ENCODE assay signal across 14 cellular contexts in genomic region chr16:82874672-82875071, GRCh38.
DNase-seq lines count a peak whose midpoint lies in the region; ATAC-seq and TF ChIP-seq lines count a peak whose summit lies in the region.
"Had no signal": no experiment of that assay in that cellular context is flagged by ENCODE, and none has a peak within 500 bp of the region (broad histone marks: within the 10 kb centered on the region; RNA-seq: fewer than 3 reads in every experiment).

No MANE protein-coding gene starts in this region.

- H3K27me3 ChIP-seq in GM23338 (ENCODE audit: insufficient read depth) (no peaks in the 10 kb centered on the region), HUES48 (ENCODE audit: control insufficient read depth, insufficient read depth, low read length) (no peaks in the 10 kb centered on the region)

- H3K4me2 ChIP-seq in GM23338 = peak overlapping the region; percentile 54

- H3K27me3 Mint-ChIP-seq in GM23338 (ENCODE audit: insufficient read depth, low read depth, poor library complexity) = no peaks in the 10 kb centered on the region
- H3K27me3 Mint-ChIP-seq: B cell had no signal

- TF ChIP-seq CTCF in GM23338 (conservative IDR thresholded peaks at IDR 0.05; ENCODE audit: low read depth in 2 of 2) = no peak

- no peaks in the 10 kb centered on the region for H3F3A ChIP-seq in GM23338 (replicated peaks; ENCODE audit: low read depth)

- peaks cover 13% of the 10 kb centered on the region for H3K9me2 ChIP-seq in GM23338 (ENCODE audit: insufficient read depth)

- no peak overlapping the region for H3K9ac ChIP-seq in HUES48 (ENCODE audit: low read depth, low read length)

- DNase-seq in GM23338 (ENCODE audit: low spot score) (peak; percentile 18), fibroblast of peridontal ligament (ENCODE audit: extremely low read depth) (peak; percentile 36), iPS-NIHi11 (ENCODE audit: low spot score) (peak; percentile 18), NCI-H774 (lab: John Stamatoyannopoulos, UW) (no peak), SKM-1 (lab: John Stamatoyannopoulos, UW; ENCODE audit: unreplicated experiment) (no peak)
- DNase-seq: C1 segment of cervical spinal cord; Calu3; CD4-positive, alpha-beta T cell; DMS 273 treated with DMSO at 0.1 percent for 48 hours had no signal

- no peak overlapping the region for H3K4me3 Mint-ChIP-seq in GM23338
- H3K4me3 Mint-ChIP-seq: B cell; CD4-positive, alpha-beta T cell had no signal

- no peak overlapping the region for H2AFZ ChIP-seq in GM23338

- H3K36me3 Mint-ChIP-seq in GM23338 (ENCODE audit: low read depth) = peaks cover 4% of the 10 kb centered on the region; the same call in 1 of the 3 replicates

- no peaks in the 10 kb centered on the region for H3K79me2 ChIP-seq in GM23338 (replicated peaks; ENCODE audit: insufficient read depth)

- H3K4me3 ChIP-seq in GM23338 = no peak overlapping the region
- no peak overlapping the region for H3K4me3 ChIP-seq in HUES48 (ENCODE audit: low read depth, low read length)

- H3K27ac Mint-ChIP-seq in GM23338 = 0 out of 2 replicates have a peak overlapping the region, but pooled peaks have one; percentile 54
- H3K27ac Mint-ChIP-seq: B cell; CD4-positive, alpha-beta T cell had no signal

- H3K9me3 ChIP-seq in HUES48 (ENCODE audit: control insufficient read depth, insufficient read depth, low read length) = no peaks in the 10 kb centered on the region

- H3K4me1 Mint-ChIP-seq in GM23338 = peaks cover 24% of the 10 kb centered on the region
- H3K4me1 Mint-ChIP-seq: B cell had no signal

- H3K36me3 ChIP-seq in GM23338 (ENCODE audit: insufficient read depth) (no peaks in the 10 kb centered on the region), HUES48 (ENCODE audit: control insufficient read depth, insufficient read depth, low read length) (no peaks in the 10 kb centered on the region)

- no peaks in the 10 kb centered on the region; the same call in 1 of the 3 replicates for H3K9me3 Mint-ChIP-seq in GM23338

- peaks cover 9% of the 10 kb centered on the region; the same call in 1 of the 2 replicates for H3K4me1 ChIP-seq in GM23338 (ENCODE audit: insufficient read depth)
- H3K4me1 ChIP-seq in HUES48 (ENCODE audit: control insufficient read depth, insufficient read depth, low read length) = peaks cover 17% of the 10 kb centered on the region

- ATAC-seq in GM23338 (peak; percentile 62), HG02885 (IDR thresholded peaks at IDR 0.05; ENCODE audit: poor library complexity, unreplicated experiment) (no peak)
- ATAC-seq: HCT116 had no signal

- H3K27ac ChIP-seq in GM23338 (ENCODE audit: low read depth) (peak overlapping the region; percentile 70; the same call in 1 of the 2 replicates), HUES48 (ENCODE audit: low read depth, low read length) (peak overlapping the region; percentile 32)
- H3K27ac ChIP-seq: HL-60 had no signal

- no peaks in the 10 kb centered on the region for H4K20me1 ChIP-seq in GM23338 (replicated peaks; ENCODE audit: insufficient read depth)

TF ChIP-seq in GM23338, 12 proteins besides CTCF, POLR2A, EP300 and RAD21:
- TF ChIP-seq, protein P1, sequence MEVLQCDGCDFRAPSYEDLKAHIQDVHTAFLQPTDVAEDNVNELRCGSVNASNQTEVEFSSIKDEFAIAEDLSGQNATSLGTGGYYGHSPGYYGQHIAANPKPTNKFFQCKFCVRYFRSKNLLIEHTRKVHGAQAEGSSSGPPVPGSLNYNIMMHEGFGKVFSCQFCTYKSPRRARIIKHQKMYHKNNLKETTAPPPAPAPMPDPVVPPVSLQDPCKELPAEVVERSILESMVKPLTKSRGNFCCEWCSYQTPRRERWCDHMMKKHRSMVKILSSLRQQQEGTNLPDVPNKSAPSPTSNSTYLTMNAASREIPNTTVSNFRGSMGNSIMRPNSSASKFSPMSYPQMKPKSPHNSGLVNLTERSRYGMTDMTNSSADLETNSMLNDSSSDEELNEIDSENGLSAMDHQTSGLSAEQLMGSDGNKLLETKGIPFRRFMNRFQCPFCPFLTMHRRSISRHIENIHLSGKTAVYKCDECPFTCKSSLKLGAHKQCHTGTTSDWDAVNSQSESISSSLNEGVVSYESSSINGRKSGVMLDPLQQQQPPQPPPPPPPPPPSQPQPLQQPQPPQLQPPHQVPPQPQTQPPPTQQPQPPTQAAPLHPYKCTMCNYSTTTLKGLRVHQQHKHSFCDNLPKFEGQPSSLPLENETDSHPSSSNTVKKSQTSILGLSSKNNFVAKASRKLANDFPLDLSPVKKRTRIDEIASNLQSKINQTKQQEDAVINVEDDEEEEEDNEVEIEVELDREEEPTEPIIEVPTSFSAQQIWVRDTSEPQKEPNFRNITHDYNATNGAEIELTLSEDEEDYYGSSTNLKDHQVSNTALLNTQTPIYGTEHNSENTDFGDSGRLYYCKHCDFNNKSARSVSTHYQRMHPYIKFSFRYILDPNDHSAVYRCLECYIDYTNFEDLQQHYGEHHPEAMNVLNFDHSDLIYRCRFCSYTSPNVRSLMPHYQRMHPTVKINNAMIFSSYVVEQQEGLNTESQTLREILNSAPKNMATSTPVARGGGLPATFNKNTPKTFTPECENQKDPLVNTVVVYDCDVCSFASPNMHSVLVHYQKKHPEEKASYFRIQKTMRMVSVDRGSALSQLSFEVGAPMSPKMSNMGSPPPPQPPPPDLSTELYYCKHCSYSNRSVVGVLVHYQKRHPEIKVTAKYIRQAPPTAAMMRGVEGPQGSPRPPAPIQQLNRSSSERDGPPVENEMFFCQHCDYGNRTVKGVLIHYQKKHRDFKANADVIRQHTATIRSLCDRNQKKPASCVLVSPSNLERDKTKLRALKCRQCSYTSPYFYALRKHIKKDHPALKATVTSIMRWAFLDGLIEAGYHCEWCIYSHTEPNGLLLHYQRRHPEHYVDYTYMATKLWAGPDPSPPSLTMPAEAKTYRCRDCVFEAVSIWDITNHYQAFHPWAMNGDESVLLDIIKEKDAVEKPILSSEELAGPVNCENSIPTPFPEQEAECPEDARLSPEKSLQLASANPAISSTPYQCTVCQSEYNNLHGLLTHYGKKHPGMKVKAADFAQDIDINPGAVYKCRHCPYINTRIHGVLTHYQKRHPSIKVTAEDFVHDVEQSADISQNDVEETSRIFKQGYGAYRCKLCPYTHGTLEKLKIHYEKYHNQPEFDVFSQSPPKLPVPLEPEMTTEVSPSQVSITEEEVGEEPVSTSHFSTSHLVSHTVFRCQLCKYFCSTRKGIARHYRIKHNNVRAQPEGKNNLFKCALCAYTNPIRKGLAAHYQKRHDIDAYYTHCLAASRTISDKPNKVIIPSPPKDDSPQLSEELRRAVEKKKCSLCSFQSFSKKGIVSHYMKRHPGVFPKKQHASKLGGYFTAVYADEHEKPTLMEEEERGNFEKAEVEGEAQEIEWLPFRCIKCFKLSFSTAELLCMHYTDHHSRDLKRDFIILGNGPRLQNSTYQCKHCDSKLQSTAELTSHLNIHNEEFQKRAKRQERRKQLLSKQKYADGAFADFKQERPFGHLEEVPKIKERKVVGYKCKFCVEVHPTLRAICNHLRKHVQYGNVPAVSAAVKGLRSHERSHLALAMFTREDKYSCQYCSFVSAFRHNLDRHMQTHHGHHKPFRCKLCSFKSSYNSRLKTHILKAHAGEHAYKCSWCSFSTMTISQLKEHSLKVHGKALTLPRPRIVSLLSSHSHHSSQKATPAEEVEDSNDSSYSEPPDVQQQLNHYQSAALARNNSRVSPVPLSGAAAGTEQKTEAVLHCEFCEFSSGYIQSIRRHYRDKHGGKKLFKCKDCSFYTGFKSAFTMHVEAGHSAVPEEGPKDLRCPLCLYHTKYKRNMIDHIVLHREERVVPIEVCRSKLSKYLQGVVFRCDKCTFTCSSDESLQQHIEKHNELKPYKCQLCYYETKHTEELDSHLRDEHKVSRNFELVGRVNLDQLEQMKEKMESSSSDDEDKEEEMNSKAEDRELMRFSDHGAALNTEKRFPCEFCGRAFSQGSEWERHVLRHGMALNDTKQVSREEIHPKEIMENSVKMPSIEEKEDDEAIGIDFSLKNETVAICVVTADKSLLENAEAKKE (CRISPR knock-in tag; IDR thresholded peaks at IDR 0.05) = peak; percentile 81; the same call in 1 of the 2 replicates
- no peak for TF ChIP-seq ZNF331 (CRISPR knock-in tag; IDR thresholded peaks at IDR 0.05; ENCODE audit: low read depth)

Comparison
In these comparisons a context has a peak if more than half of its experiments do, and no peak if none do; other contexts are left out.
1. DNase-seq: peak in GM23338 (single experiment), fibroblast of peridontal ligament (single experiment) and iPS-NIHi11 (single experiment); none in NCI-H774 (single experiment) and SKM-1 (single experiment).